ENCODE assay signal across 12 cellular contexts in genomic region chr10:102462512-102463054, GRCh38. TPM values are rescaled to one million over a fixed set of nuclear protein-coding genes. Genes with fewer than 3 reads are reported as not detected.
DNase-seq lines count a peak whose midpoint lies in the region; ATAC-seq lines count a peak whose summit lies in the region.
"Had no signal": no experiment of that assay in that cellular context is flagged by ENCODE, and none has a peak within 500 bp of the region (broad histone marks: within the 10 kb centered on the region; RNA-seq: fewer than 3 reads in every experiment).

No MANE protein-coding gene starts in this region.

- H3K36me3 ChIP-seq in iPS-15b (ENCODE audit: control insufficient read depth, insufficient read depth, low read length), result peaks cover 2% of the 10 kb centered on the region
- H3K36me3 ChIP-seq: sigmoid colon had no signal

- H3K9me3 ChIP-seq in T-helper 17 cell (ENCODE audit: control insufficient read depth, low read length, poor library complexity, severe bottlenecking) (no peaks in the 10 kb centered on the region), iPS-15b (ENCODE audit: control insufficient read depth, insufficient read depth, low read length) (no peaks in the 10 kb centered on the region)
- H3K9me3 ChIP-seq: sigmoid colon had no signal

- H3K4me3 ChIP-seq in iPS-15b (ENCODE audit: low read depth, low read length), result peak overlapping the region; percentile 87

- no peaks in the 10 kb centered on the region for H3K27me3 ChIP-seq in iPS-15b (ENCODE audit: control insufficient read depth, insufficient read depth, low read length)
- H3K27me3 ChIP-seq: sigmoid colon had no signal

- no peak for DNase-seq in activated naive CD4-positive, alpha-beta T cell treated with anti-CD3 and anti-CD28 coated beads, Interleukin-2, amount 10 ng/mL, durations not matched to agents 7 days and 5 days
- DNase-seq in activated naive CD4-positive, alpha-beta T cell treated with Interleukin-2 at 50 U/mL for 16 hours, result no peak
- no peak for DNase-seq in T-helper 17 cell
- DNase-seq in stimulated activated naive CD8-positive, alpha-beta T cell treated with anti-CD3 and anti-CD28 coated beads, Interleukin-15, amount 100 ng/mL, for 72 hours, result no peak
- no peak for DNase-seq in sciatic nerve (ENCODE audit: low spot score)
- DNase-seq: aorta, left cardiac atrium, NCI-H1105, sigmoid colon had no signal

- H3K9ac ChIP-seq in iPS-15b (ENCODE audit: low read depth, low read length), result no peak overlapping the region

- no peaks in the 10 kb centered on the region for H3K9me3 Mint-ChIP-seq in activated naive CD4-positive, alpha-beta T cell treated with anti-CD3 and anti-CD28 coated beads, Interleukin-2, amount 10 ng/mL, durations not matched to agents 7 days and 5 days
- H3K9me3 Mint-ChIP-seq in stimulated activated naive CD8-positive, alpha-beta T cell treated with anti-CD3 and anti-CD28 coated beads, Interleukin-15, amount 100 ng/mL, for 72 hours, result no peaks in the 10 kb centered on the region

- ATAC-seq in T-helper 17 cell, result no peak
- no peak for ATAC-seq in stimulated activated naive CD8-positive, alpha-beta T cell treated with anti-CD3 and anti-CD28 coated beads, Interleukin-15, amount 100 ng/mL, for 72 hours
- ATAC-seq in sciatic nerve, result no peak
- no peak for ATAC-seq in GM18511 (IDR thresholded peaks at IDR 0.05; ENCODE audit: unreplicated experiment)
- ATAC-seq in HG03280 (IDR thresholded peaks at IDR 0.05; ENCODE audit: unreplicated experiment), result no peak

- peaks cover 2% of the 10 kb centered on the region for H3K36me3 Mint-ChIP-seq in activated naive CD4-positive, alpha-beta T cell treated with anti-CD3 and anti-CD28 coated beads, Interleukin-2, amount 10 ng/mL, durations not matched to agents 7 days and 5 days
- H3K36me3 Mint-ChIP-seq in T-helper 17 cell (ENCODE audit: low read depth), result no peaks in the 10 kb centered on the region

- CTCF ChIA-PET in activated naive CD4-positive, alpha-beta T cell treated with anti-CD3 and anti-CD28 coated beads, Interleukin-2, amount 10 ng/mL, durations not matched to agents 7 days and 5 days (lab: Charles Lee), result interaction anchor here (0.8 to 4.0 kb wide), 6 partner anchors 9 to 64 kb away, joined by 3 to 16 read pairs (median 7); partner anchors contain the start of genes ACTR1A and C10orf95

- intact Hi-C loops in sciatic nerve (cut with DNase I), result no loop called here

- no peak overlapping the region for H3K27ac Mint-ChIP-seq in activated naive CD4-positive, alpha-beta T cell treated with anti-CD3 and anti-CD28 coated beads, Interleukin-2, amount 10 ng/mL, durations not matched to agents 7 days and 5 days
- H3K27ac Mint-ChIP-seq in T-helper 17 cell, result no peak overlapping the region
- peak overlapping the region in 1 of 2 donors; percentile 38 for H3K27ac Mint-ChIP-seq in stimulated activated naive CD8-positive, alpha-beta T cell treated with anti-CD3 and anti-CD28 coated beads, Interleukin-15, amount 100 ng/mL, for 72 hours

- peak overlapping the region; percentile 38 for H3K4me3 Mint-ChIP-seq in activated naive CD4-positive, alpha-beta T cell treated with anti-CD3 and anti-CD28 coated beads, Interleukin-2, amount 10 ng/mL, durations not matched to agents 7 days and 5 days
- H3K4me3 Mint-ChIP-seq in T-helper 17 cell, result peak overlapping the region; percentile 92
- peak overlapping the region; percentile 89 to 98 for H3K4me3 Mint-ChIP-seq in stimulated activated naive CD8-positive, alpha-beta T cell treated with anti-CD3 and anti-CD28 coated beads, Interleukin-15, amount 100 ng/mL, for 72 hours

- peaks cover 14% of the 10 kb centered on the region for H3K4me1 ChIP-seq in iPS-15b (ENCODE audit: control insufficient read depth, insufficient read depth, low read length)

- H3K4me1 Mint-ChIP-seq in activated naive CD4-positive, alpha-beta T cell treated with anti-CD3 and anti-CD28 coated beads, Interleukin-2, amount 10 ng/mL, durations not matched to agents 7 days and 5 days, result peaks cover 32% of the 10 kb centered on the region
- H3K4me1 Mint-ChIP-seq in T-helper 17 cell, result peaks cover 25% of the 10 kb centered on the region
- peaks cover 48% of the 10 kb centered on the region for H3K4me1 Mint-ChIP-seq in stimulated activated naive CD8-positive, alpha-beta T cell treated with anti-CD3 and anti-CD28 coated beads, Interleukin-15, amount 100 ng/mL, for 72 hours

- H3K27me3 Mint-ChIP-seq in activated naive CD4-positive, alpha-beta T cell treated with anti-CD3 and anti-CD28 coated beads, Interleukin-2, amount 10 ng/mL, durations not matched to agents 7 days and 5 days, result peaks cover 17% of the 10 kb centered on the region
- no peaks in the 10 kb centered on the region for H3K27me3 Mint-ChIP-seq in T-helper 17 cell
- H3K27me3 Mint-ChIP-seq in stimulated activated naive CD8-positive, alpha-beta T cell treated with anti-CD3 and anti-CD28 coated beads, Interleukin-15, amount 100 ng/mL, for 72 hours, result no peaks in the 10 kb centered on the region

RNA-seq across cellular contexts. Expression of gene C10orf95, which starts 11.2 kb away (rescaled TPM):
- total RNA-seq in T-helper 17 cell (under 1 TPM in 1 of 2 donors, not detected in 1; 0.50 TPM), sciatic nerve (not detected)
- total RNA-seq: aorta, left cardiac atrium had no signal

RNA-seq across cellular contexts. Expression of gene CUEDC2, which starts 30.2 kb away (rescaled TPM):
- total RNA-seq in T-helper 17 cell, result 10 to 100 TPM; 27.4 to 30.7 TPM
- total RNA-seq in sciatic nerve, result 101 TPM

RNA-seq across cellular contexts. Expression of gene ACTR1A, which starts 39.9 kb away (rescaled TPM):
- total RNA-seq in T-helper 17 cell (10 to 100 TPM; 57.5 to 58.0 TPM), sciatic nerve (84.3 TPM)

RNA-seq across cellular contexts. Expression of gene SUFU, which starts 41.2 kb away (rescaled TPM):
- total RNA-seq in T-helper 17 cell, result 10 to 100 TPM; 14.4 to 16.4 TPM
- total RNA-seq in sciatic nerve, result 19.7 TPM

RNA-seq across cellular contexts. Expression of gene FBXL15, which starts 41.9 kb away (rescaled TPM):
- total RNA-seq in T-helper 17 cell (10 to 100 TPM in 1 of 2 donors, 1 to 10 TPM in 1; 9.9 to 14.2 TPM), sciatic nerve (11.1 TPM)

Comparison
In these comparisons a context has a peak if more than half of its experiments do, and no peak if none do; other contexts are left out.
1. H3K4me3 Mint-ChIP-seq: peak in every context shown above with its lines; median percentile 94 in stimulated activated naive CD8-positive, alpha-beta T cell treated with anti-CD3 and anti-CD28 coated beads, Interleukin-15, amount 100 ng/mL, for 72 hours; 92 in T-helper 17 cell; 38 in activated naive CD4-positive, alpha-beta T cell treated with anti-CD3 and anti-CD28 coated beads, Interleukin-2, amount 10 ng/mL, durations not matched to agents 7 days and 5 days.